In genomic region chr14:67941456-67942018, GRCh38 we compare ENCODE assay signal across 13 cellular contexts.
DNase-seq lines count a peak whose midpoint lies in the region; ATAC-seq and TF ChIP-seq lines count a peak whose summit lies in the region.
"Had no signal": no experiment of that assay in that cellular context is flagged by ENCODE, and none has a peak within 500 bp of the region (broad histone marks: within the 10 kb centered on the region; RNA-seq: fewer than 3 reads in every experiment).

No MANE protein-coding gene starts in this region.

- H3F3A ChIP-seq in SK-N-SH (replicated peaks; ENCODE audit: insufficient read depth) (peaks cover 13% of the 10 kb centered on the region), neural progenitor cell (ENCODE audit: low read depth) (peaks cover 24% of the 10 kb centered on the region)

- peak; percentile 23 for DNase-seq in AG10803 (ENCODE audit: low read depth)
- no peak for DNase-seq in SK-N-SH
- DNase-seq in fibroblast of villous mesenchyme (ENCODE audit: low read depth): peak; percentile 64
- peak; percentile 49 for DNase-seq in neural progenitor cell (ENCODE audit: low spot score)
- DNase-seq in COR-L47 (lab: John Stamatoyannopoulos, UW): no peak
- no peak for DNase-seq in NCI-H1694 (lab: John Stamatoyannopoulos, UW)
- DNase-seq in DMS153 treated with DMSO at 0.1 percent for 48 hours (lab: John Stamatoyannopoulos, UW; ENCODE audit: unreplicated experiment): no peak
- DNase-seq: stimulated activated CD4-positive, alpha-beta T cell treated with anti-CD3 and anti-CD28 coated beads, Interleukin-12 subunit alpha, Interleukin-12 subunit beta, amount 100 ng/mL, for 4 hours; T1000 had no signal

- H2AFZ ChIP-seq in SK-N-SH (ENCODE audit: low read depth) (no peak overlapping the region; the same call in 1 of the 2 replicates), neural progenitor cell (replicated peaks) (no peak overlapping the region)

- H3K27me3 Mint-ChIP-seq in neural progenitor cell (ENCODE audit: insufficient read depth, low read depth): no peaks in the 10 kb centered on the region
- H3K27me3 Mint-ChIP-seq: central memory CD8-positive, alpha-beta T cell had no signal

- no peak for TF ChIP-seq RAD21 in SK-N-SH (IDR thresholded peaks at IDR 0.05; ENCODE audit: low read length)

- H4K20me1 ChIP-seq in SK-N-SH (ENCODE audit: insufficient read depth) (no peaks in the 10 kb centered on the region), neural progenitor cell (ENCODE audit: low read depth) (peaks cover 3% of the 10 kb centered on the region)

- H3K4me2 ChIP-seq in SK-N-SH (peak overlapping the region; percentile 42; the same call in 1 of the 2 replicates), neural progenitor cell (peak overlapping the region; percentile 69)

- no peak overlapping the region for H3K4me3 ChIP-seq in AG10803 (ENCODE audit: low read length)
- H3K4me3 ChIP-seq in SK-N-SH (ENCODE audit: low read depth in 2 of 2, low read length in 1 of 2): no peak overlapping the region
- H3K4me3 ChIP-seq in fibroblast of villous mesenchyme (ENCODE audit: low read depth, low read length): no peak overlapping the region
- H3K4me3 ChIP-seq in neural progenitor cell: peak overlapping the region; percentile 21
- H3K4me3 ChIP-seq: K562 had no signal

- H3K4me3 Mint-ChIP-seq in neural progenitor cell: peak overlapping the region; percentile 65
- H3K4me3 Mint-ChIP-seq: CD14-positive monocyte; central memory CD8-positive, alpha-beta T cell had no signal

- TF ChIP-seq CTCF in AG10803 (conservative IDR thresholded peaks at IDR 0.05; ENCODE audit: low read length): no peak
- no peak for TF ChIP-seq CTCF in SK-N-SH (IDR thresholded peaks at IDR 0.05)
- TF ChIP-seq CTCF in fibroblast of villous mesenchyme (IDR thresholded peaks at IDR 0.05; ENCODE audit: insufficient read depth, low read depth, low read length): no peak
- no peak for TF ChIP-seq CTCF in neural progenitor cell (IDR thresholded peaks at IDR 0.05)

- H3K9me3 Mint-ChIP-seq in neural progenitor cell: no peaks in the 10 kb centered on the region
- H3K9me3 Mint-ChIP-seq: CD14-positive monocyte; central memory CD8-positive, alpha-beta T cell had no signal

- H3K27me3 ChIP-seq in SK-N-SH (ENCODE audit: insufficient read depth) (no peaks in the 10 kb centered on the region), neural progenitor cell (no peaks in the 10 kb centered on the region)

- no peaks in the 10 kb centered on the region for H3K9me3 ChIP-seq in SK-N-SH
- H3K9me3 ChIP-seq in neural progenitor cell (ENCODE audit: low read depth): no peaks in the 10 kb centered on the region

- H3K36me3 Mint-ChIP-seq in neural progenitor cell: peaks cover 2% of the 10 kb centered on the region
- H3K36me3 Mint-ChIP-seq: CD14-positive monocyte had no signal

- CTCF ChIA-PET in SK-N-SH (lab: Yijun Ruan, JAX): interaction anchor here (0.7 to 6.3 kb wide), 9 partner anchors 7 to 884 kb away, joined by 3 to 55 read pairs (median 3); no protein-coding TSS in a partner anchor

- TF ChIP-seq EP300 in SK-N-SH (IDR thresholded peaks at IDR 0.05; ENCODE audit: borderline replicate concordance in 1 of 2, low read depth in 1 of 2, low read length in 1 of 2): no peak

- H3K79me2 ChIP-seq in SK-N-SH (ENCODE audit: insufficient read depth): 0 out of 2 replicates have a peak, but pooled peaks cover 3% of the 10 kb centered on the region
- H3K79me2 ChIP-seq in neural progenitor cell (ENCODE audit: low read depth): no peaks in the 10 kb centered on the region

- H3K36me3 ChIP-seq in SK-N-SH (replicated peaks in 1 of 2; ENCODE audit: control insufficient read depth in 1 of 2, insufficient read depth in 2 of 2, low read length in 1 of 2): no peaks in the 10 kb centered on the region
- no peaks in the 10 kb centered on the region for H3K36me3 ChIP-seq in neural progenitor cell

- peaks cover 0 to 34% of the 10 kb centered on the region in 2 experiments; a peak in 3 of 4 replicates for H3K4me1 ChIP-seq in SK-N-SH (ENCODE audit: control insufficient read depth in 1 of 2, insufficient read depth in 2 of 2, low read depth in 1 of 2, low read length in 1 of 2)
- peaks cover 57% of the 10 kb centered on the region for H3K4me1 ChIP-seq in neural progenitor cell

- peaks cover 62% of the 10 kb centered on the region for H3K4me1 Mint-ChIP-seq in neural progenitor cell
- H3K4me1 Mint-ChIP-seq: central memory CD8-positive, alpha-beta T cell had no signal

- 33% methylated on average over 1 of the region's 1 CpG for WGBS in SK-N-SH (ENCODE audit: low lambda C conversion rate)

- no peaks in the 10 kb centered on the region for H3K9me2 ChIP-seq in SK-N-SH

- POLR2A ChIA-PET in SK-N-SH (lab: Yijun Ruan, JAX): no interaction called here

- H3K27ac ChIP-seq in SK-N-SH (ENCODE audit: low read depth in 2 of 2, low read length in 1 of 2) (peak overlapping the region; percentile 81 to 91), neural progenitor cell (peak overlapping the region; percentile 85)

- H3K9ac ChIP-seq in SK-N-SH: peak overlapping the region; percentile 13; the same call in 1 of the 2 replicates
- H3K9ac ChIP-seq in neural progenitor cell: no peak overlapping the region

- no peak for ATAC-seq in GM18858 (IDR thresholded peaks at IDR 0.05; ENCODE audit: unreplicated experiment)
- ATAC-seq: K562 had no signal

- peak overlapping the region; percentile 99 for H3K27ac Mint-ChIP-seq in neural progenitor cell
- H3K27ac Mint-ChIP-seq: CD14-positive monocyte had no signal

TF ChIP-seq in SK-N-SH, 30 proteins besides CTCF, POLR2A, EP300 and RAD21:
- TF ChIP-seq CHD2 (IDR thresholded peaks at IDR 0.05; ENCODE audit: low read length, partially characterized antibody) (no peak), PBX3 (IDR thresholded peaks at IDR 0.05) (no peak), FOXJ3 (CRISPR knock-in tag; IDR thresholded peaks at IDR 0.05) (no peak), TEAD4 (IDR thresholded peaks at IDR 0.05; ENCODE audit: borderline replicate concordance, insufficient read depth) (no peak), FOSL2 (IDR thresholded peaks at IDR 0.05; ENCODE audit: borderline replicate concordance, low read depth) (no peak), GATA2 (CRISPR knock-in tag; IDR thresholded peaks at IDR 0.05) (no peak), GABPA (IDR thresholded peaks at IDR 0.05; ENCODE audit: low read depth) (no peak), RFX5 (IDR thresholded peaks at IDR 0.05; ENCODE audit: low read length) (no peak), MXI1 (IDR thresholded peaks at IDR 0.05; ENCODE audit: low read depth, low read length) (no peak), JUND (IDR thresholded peaks at IDR 0.05) (no peak), ELF1 (IDR thresholded peaks at IDR 0.05) (no peak), MEF2A (IDR thresholded peaks at IDR 0.05; ENCODE audit: borderline replicate concordance, low read depth) (no peak), NFIC (IDR thresholded peaks at IDR 0.05; ENCODE audit: borderline replicate concordance) (no peak), USF1 (IDR thresholded peaks at IDR 0.05; ENCODE audit: borderline replicate concordance, low read depth) (no peak), SIN3A (IDR thresholded peaks at IDR 0.05; ENCODE audit: borderline replicate concordance, low read depth, low read length) (no peak)

Comparison
In these comparisons a context has a peak if more than half of its experiments do, and no peak if none do; other contexts are left out.
1. DNase-seq: peak in AG10803 (single experiment), fibroblast of villous mesenchyme (single experiment) and neural progenitor cell (single experiment); none in SK-N-SH (single experiment), COR-L47 (single experiment), NCI-H1694 (single experiment) and DMS153 treated with DMSO at 0.1 percent for 48 hours (single experiment).